Comparison of ENCODE assay signal across 2 cellular contexts in genomic region chr6:127436578-127437110, GRCh38.
TF ChIP-seq lines count a peak whose summit lies in the region.

No MANE protein-coding gene starts in this region.

TF ChIP-seq in SK-N-SH, 30 proteins besides CTCF, POLR2A, EP300 and RAD21 (continued from another document):
- TF ChIP-seq REST (IDR thresholded peaks at IDR 0.05; ENCODE audit: low read depth, low read length) (no peak), SIN3A (IDR thresholded peaks at IDR 0.05; ENCODE audit: borderline replicate concordance, low read depth, low read length) (no peak), RCOR1 (IDR thresholded peaks at IDR 0.05; ENCODE audit: low read length) (no peak), SMC3 (IDR thresholded peaks at IDR 0.05; ENCODE audit: low read depth, low read length) (no peak), PBX3 (IDR thresholded peaks at IDR 0.05) (no peak), NFIC (IDR thresholded peaks at IDR 0.05; ENCODE audit: borderline replicate concordance) (no peak), TAF1 (IDR thresholded peaks at IDR 0.05; ENCODE audit: borderline replicate concordance, low read depth, low read length) (no peak), GATA2 (CRISPR knock-in tag; IDR thresholded peaks at IDR 0.05) (no peak), TEAD4 (IDR thresholded peaks at IDR 0.05; ENCODE audit: borderline replicate concordance, insufficient read depth) (no peak), NRF1 (IDR thresholded peaks at IDR 0.05; ENCODE audit: low read depth, low read length) (no peak), JUND (IDR thresholded peaks at IDR 0.05) (no peak)

TF ChIP-seq in SK-N-SH treated with all-trans-retinoic acid at 6 μM for 48 hours, 23 proteins besides CTCF, POLR2A, EP300 and RAD21 (continued from another document):
- TF ChIP-seq CSRNP3 (CRISPR knock-in tag; IDR thresholded peaks at IDR 0.05) = no peak
- no peak for TF ChIP-seq ZNF8 (CRISPR knock-in tag; IDR thresholded peaks at IDR 0.05)
- TF ChIP-seq ARNTL (CRISPR knock-in tag; IDR thresholded peaks at IDR 0.05; ENCODE audit: borderline replicate concordance, low read depth) = no peak
- TF ChIP-seq CSDC2 (CRISPR knock-in tag; IDR thresholded peaks at IDR 0.05) = no peak
- no peak for TF ChIP-seq ZNF565 (CRISPR knock-in tag; conservative IDR thresholded peaks at IDR 0.05; ENCODE audit: low read depth)
- TF ChIP-seq PPARA (CRISPR knock-in tag; IDR thresholded peaks at IDR 0.05; ENCODE audit: borderline replicate concordance) = no peak
- TF ChIP-seq ZNF70 (CRISPR knock-in tag; IDR thresholded peaks at IDR 0.05) = no peak
- TF ChIP-seq ISL1 (CRISPR knock-in tag; IDR thresholded peaks at IDR 0.05) = no peak
